In genomic region chr11:35814720-35815305, GRCh38 we compare ENCODE assay signal across 12 cellular contexts.
"Had no signal": no experiment of that assay in that cellular context is flagged by ENCODE, and none has a peak within 500 bp of the region (broad histone marks: within the 10 kb centered on the region; RNA-seq: fewer than 3 reads in every experiment).

No MANE protein-coding gene starts in this region.

- DNase-seq: activated CD4-positive, alpha-beta T cell treated with anti-CD3 and anti-CD28 coated beads, Interleukin-2, amount 50 U/mL, for 1 hour; activated CD4-positive, CD25-positive, alpha-beta regulatory T cell; activated T-cell treated with anti-CD3 and anti-CD28 coated beads for 4 hours; amniotic stem cell; brain microvascular endothelial cell; dorsolateral prefrontal cortex; mesenchymal stem cell; ovary; small intestine; stomach had no signal

- H3K4me3 ChIP-seq: dorsolateral prefrontal cortex, esophagus muscularis mucosa, ovary, stomach, thoracic aorta had no signal

- H3K27ac ChIP-seq: brain microvascular endothelial cell, dorsolateral prefrontal cortex, esophagus muscularis mucosa, ovary, stomach, thoracic aorta had no signal

- H3K9me3 ChIP-seq: esophagus muscularis mucosa, ovary, stomach, thoracic aorta had no signal

- H3K36me3 ChIP-seq: brain microvascular endothelial cell, esophagus muscularis mucosa, ovary, thoracic aorta had no signal

- H3K27me3 ChIP-seq: brain microvascular endothelial cell, dorsolateral prefrontal cortex, esophagus muscularis mucosa, ovary, stomach had no signal
